ENCODE assay signal across 8 cellular contexts in the genomic region with DNA sequence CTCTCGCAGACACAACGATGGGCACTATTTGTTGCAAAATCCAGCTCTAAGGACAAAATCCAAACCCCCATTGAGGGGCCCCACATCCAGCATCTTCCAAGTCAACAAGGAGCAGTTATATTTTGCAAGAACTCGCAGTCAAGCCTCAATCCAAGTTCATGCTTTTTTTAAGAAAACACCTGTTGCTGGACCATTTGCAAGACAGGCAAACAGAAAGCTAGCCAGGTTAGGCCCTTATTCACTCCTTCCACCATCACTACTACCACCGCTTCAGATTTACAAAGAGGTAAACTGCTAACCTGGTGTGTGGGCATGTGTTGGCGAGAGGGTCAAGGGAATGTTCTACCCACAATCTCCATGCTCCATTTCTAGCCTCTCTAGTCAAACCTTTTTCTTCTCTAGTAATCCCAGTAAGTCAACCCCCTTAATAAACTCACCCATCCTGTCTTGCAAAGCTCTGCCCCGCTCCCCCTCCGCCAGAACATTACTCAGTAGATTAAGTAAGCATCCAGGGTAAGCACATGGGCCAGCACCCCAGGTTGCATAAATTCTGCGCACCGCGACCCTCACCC. TPM values are rescaled to one million over a fixed set of nuclear protein-coding genes. Genes with fewer than 3 reads are reported as not detected.
DNase-seq lines count a peak whose midpoint lies in the region; ATAC-seq and TF ChIP-seq lines count a peak whose summit lies in the region.

No MANE protein-coding gene starts in this region.

- WGBS in lower leg skin, 2 donors = 45 to 52% methylated on average over 10 of the region's 10 CpGs
- 39% methylated on average over 10 of the region's 10 CpGs for WGBS in urinary bladder

- H3K27ac ChIP-seq in left ventricle myocardium inferior (replicated peaks) (peak overlapping the region; percentile 77), ascending aorta (peak overlapping the region; percentile 68 to 90), urinary bladder (ENCODE audit: low read depth) (peak overlapping the region; percentile 16)

- TF ChIP-seq CTCF in left ventricle myocardium inferior (IDR thresholded peaks at IDR 0.05; ENCODE audit: borderline replicate concordance) (no peak), ascending aorta (IDR thresholded peaks at IDR 0.05) (no peak), lower leg skin (IDR thresholded peaks at IDR 0.05) (no peak)

- no peak for DNase-seq in left ventricle myocardium inferior
- DNase-seq in Right ventricle myocardium superior = no peak
- no peak for DNase-seq in ascending aorta (ENCODE audit: low spot score in 2 of 2)
- DNase-seq in lower leg skin (ENCODE audit: low spot score in 2 of 2) = peak in 1 of 2 donors; percentile 19
- DNase-seq in OCI-M2 (lab: John Stamatoyannopoulos, UW; ENCODE audit: unreplicated experiment) = no peak
- DNase-seq in SKM-1 treated with dmso at 0.1 percent for 144 hours (lab: John Stamatoyannopoulos, UW; ENCODE audit: unreplicated experiment) = no peak

- H3K9me3 ChIP-seq in left ventricle myocardium inferior (replicated peaks) = no peaks in the 10 kb centered on the region
- no peaks in the 10 kb centered on the region for H3K9me3 ChIP-seq in ascending aorta

- H3K27me3 ChIP-seq in left ventricle myocardium inferior (ENCODE audit: low read depth) = no peaks in the 10 kb centered on the region
- H3K27me3 ChIP-seq in ascending aorta = no peaks in the 10 kb centered on the region

- TF ChIP-seq POLR2A in lower leg skin (IDR thresholded peaks at IDR 0.05) = no peak

- intact Hi-C loops in left ventricle myocardium inferior (cut with micrococcal nuclease) (no loop called here), Right ventricle myocardium superior (cut with DNase I) (no loop called here), ascending aorta (cut with DNase I) (loop anchor here (2.0 kb wide), 1 partner anchor 26 kb away; no protein-coding TSS in a partner anchor), lower leg skin (cut with DNase I; ENCODE audit: low total_unique reads) (no loop called here)

- H3K36me3 ChIP-seq in left ventricle myocardium inferior (no peaks in the 10 kb centered on the region), ascending aorta (no peaks in the 10 kb centered on the region), urinary bladder (ENCODE audit: insufficient read depth) (no peaks in the 10 kb centered on the region)

- H3K4me1 ChIP-seq in left ventricle myocardium inferior (peaks cover 22% of the 10 kb centered on the region), ascending aorta (peaks cover 8 to 14% of the 10 kb centered on the region in 2 donors), urinary bladder (ENCODE audit: insufficient read depth) (peaks cover 2% of the 10 kb centered on the region)

- H3K4me3 ChIP-seq in left ventricle myocardium inferior (peak overlapping the region; percentile 99), ascending aorta (peak overlapping the region; percentile 95 to 98), lower leg skin (ENCODE audit: low read depth, poor library complexity, severe bottlenecking) (peak overlapping the region; percentile 81), urinary bladder (ENCODE audit: low read depth, low read length) (peak overlapping the region; percentile 99)

- ATAC-seq in Right ventricle myocardium superior (ENCODE audit: poor library complexity) (no peak), GM19455 (IDR thresholded peaks at IDR 0.05; ENCODE audit: unreplicated experiment) (no peak)

RNA-seq across cellular contexts. Expression of gene ERI3, which starts 0.7 kb away (rescaled TPM):
- total RNA-seq in left ventricle myocardium inferior (50.4 TPM), Right ventricle myocardium superior (52.3 TPM), ascending aorta (69.3 TPM), lower leg skin (10 to 100 TPM; 28.3 to 43.3 (median 40.4) TPM), urinary bladder (34.3 TPM)
- 46.4 TPM for polyA plus RNA-seq in urinary bladder

RNA-seq across cellular contexts. Expression of gene RNF220, which starts 50.7 kb away (rescaled TPM):
- 62.6 TPM for total RNA-seq in left ventricle myocardium inferior
- 72.5 TPM for total RNA-seq in Right ventricle myocardium superior
- total RNA-seq in ascending aorta = 54.8 TPM
- total RNA-seq in lower leg skin = 100 to 1,000 TPM; 116 to 140 (median 123) TPM
- total RNA-seq in urinary bladder = 17.3 TPM
- polyA plus RNA-seq in urinary bladder = 89.6 TPM

Comparison
In these comparisons a context has a peak if more than half of its experiments do, and no peak if none do; other contexts are left out.
1. H3K27ac ChIP-seq: peak in every context shown above with its lines; median percentile 79 in ascending aorta; 77 in left ventricle myocardium inferior; 16 in urinary bladder.